ENCODE assay signal across 8 cellular contexts in genomic region chr17:61926831-61927210, GRCh38. TPM values are rescaled to one million over a fixed set of nuclear protein-coding genes. Genes with fewer than 3 reads are reported as not detected.
DNase-seq lines count a peak whose midpoint lies in the region; ATAC-seq and TF ChIP-seq lines count a peak whose summit lies in the region.

No MANE protein-coding gene starts in this region.

- peak overlapping the region; percentile 97 for H3K4me3 ChIP-seq in SK-N-MC
- peak overlapping the region; percentile 92 for H3K4me3 ChIP-seq in fibroblast of pulmonary artery (replicated peaks; ENCODE audit: low read depth, low read length)

- peak overlapping the region; percentile 94 for H3K9ac ChIP-seq in SK-N-MC (ENCODE audit: insufficient read length)

- H3K36me3 ChIP-seq in SK-N-MC (ENCODE audit: insufficient read depth, low read length) = peaks cover 15% of the 10 kb centered on the region

- ATAC-seq in GM21447 (IDR thresholded peaks at IDR 0.05; ENCODE audit: unreplicated experiment) (peak; percentile 16), GM18868 (IDR thresholded peaks at IDR 0.05; ENCODE audit: unreplicated experiment) (no peak)

- H3K9me3 ChIP-seq in SK-N-MC (ENCODE audit: low read depth, low read length) = no peaks in the 10 kb centered on the region

- TF ChIP-seq CTCF in fibroblast of pulmonary artery (IDR thresholded peaks at IDR 0.05; ENCODE audit: low read length, missing control alignments) = no peak

- peak overlapping the region; percentile 73 for H3K27ac ChIP-seq in SK-N-MC

- DNase-seq in SK-N-MC (ENCODE audit: low read depth, low spot score) (no peak), fibroblast of pulmonary artery (ENCODE audit: low read depth) (no peak), pons (ENCODE audit: low spot score) (peak; percentile 18), HT-29 (ENCODE audit: low spot score) (no peak), D341Med (ENCODE audit: low spot score) (no peak), cerebellar cortex (ENCODE audit: low spot score) (no peak)

RNA-seq across cellular contexts. Expression of gene INTS2, which starts 1.0 kb away (rescaled TPM):
- total RNA-seq in HT-29 (2014; rRNA removed; shearing (Covaris generic)) = 4.7 and 5.3 TPM in 2 replicates
